Comparison of ENCODE assay signal across 17 cellular contexts in the genomic region with DNA sequence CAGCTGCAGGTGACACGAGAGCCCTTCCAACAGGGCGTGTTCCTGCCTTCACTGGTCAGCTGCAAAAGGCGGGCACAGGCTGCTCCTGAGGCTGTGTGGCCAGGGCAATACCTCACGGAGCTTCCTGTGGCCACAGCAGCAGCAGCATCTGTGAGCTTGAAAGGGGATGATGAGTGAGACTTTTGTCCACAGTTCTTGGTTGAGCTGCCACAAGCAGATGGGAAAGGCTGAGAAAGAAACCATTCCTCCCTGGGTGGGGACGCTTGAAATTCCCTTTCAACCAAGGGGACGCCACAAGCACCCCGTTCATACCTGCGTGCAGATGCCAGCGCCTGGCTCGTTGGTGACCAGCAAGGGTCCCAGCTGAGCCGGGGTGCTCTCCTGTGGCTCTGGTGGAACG. TPM values are rescaled to one million over a fixed set of nuclear protein-coding genes. Genes with fewer than 3 reads are reported as not detected.
"Had no signal": no experiment of that assay in that cellular context is flagged by ENCODE, and none has a peak within 500 bp of the region (broad histone marks: within the 10 kb centered on the region; RNA-seq: fewer than 3 reads in every experiment).

No MANE protein-coding gene starts in this region.

- H3K4me3 Mint-ChIP-seq: naive thymus-derived CD8-positive, alpha-beta T cell had no signal

- H3K4me2 ChIP-seq: hepatocyte had no signal

- ATAC-seq: left cardiac atrium; naive thymus-derived CD8-positive, alpha-beta T cell; right cardiac atrium had no signal

- H2AFZ ChIP-seq: hepatocyte had no signal

- H3K4me3 ChIP-seq: hepatocyte, pancreas, smooth muscle cell, upper lobe of left lung had no signal

- H3K4me1 ChIP-seq: pancreas, upper lobe of left lung had no signal

- H3K4me1 Mint-ChIP-seq: naive thymus-derived CD8-positive, alpha-beta T cell had no signal

- DNase-seq: dermis blood vessel endothelial cell; foreskin melanocyte; kidney; left cardiac atrium; mesendoderm; naive thymus-derived CD8-positive, alpha-beta T cell; nucleus accumbens; pancreas; right cardiac atrium; stimulated activated CD4-positive, alpha-beta T cell treated with anti-CD3 and anti-CD28 coated beads, Interleukin-2, amount 100 ng/mL, for 48 hours; stimulated activated naive CD4-positive, alpha-beta T cell treated with Interleukin-2 at 50 U/mL for 16 hours; upper lobe of left lung had no signal

- H3K9me3 ChIP-seq: pancreas had no signal

- H3K36me3 ChIP-seq: pancreas, upper lobe of left lung had no signal

- FAIRE-seq: endothelial cell of umbilical vein, kidney, pancreas had no signal

- H3K27ac ChIP-seq: hepatocyte, pancreas, upper lobe of left lung had no signal

- H3K27me3 Mint-ChIP-seq: progenitor cell of endocrine pancreas had no signal

- H3K27ac Mint-ChIP-seq: naive thymus-derived CD8-positive, alpha-beta T cell; progenitor cell of endocrine pancreas had no signal

- H3K27me3 ChIP-seq: hepatocyte, pancreas, upper lobe of left lung had no signal

RNA-seq across cellular contexts. Expression of a gene that starts 37.6 kb away (rescaled TPM):
- total RNA-seq: endothelial cell of umbilical vein; lung microvascular endothelial cell; naive thymus-derived CD8-positive, alpha-beta T cell had no signal
- polyA plus RNA-seq: naive thymus-derived CD8-positive, alpha-beta T cell had no signal
